Comparison of ENCODE assay signal across 20 cellular contexts in genomic region chr1:246001142-246001812, GRCh38.
DNase-seq lines count a peak whose midpoint lies in the region; ATAC-seq and TF ChIP-seq lines count a peak whose summit lies in the region.
"Had no signal": no experiment of that assay in that cellular context is flagged by ENCODE, and none has a peak within 500 bp of the region (broad histone marks: within the 10 kb centered on the region; RNA-seq: fewer than 3 reads in every experiment).

No MANE protein-coding gene starts in this region.

- no peak for ATAC-seq in right lobe of liver
- ATAC-seq in upper lobe of left lung (ENCODE audit: low FRiP score in 2 of 2), result no peak
- no peak for ATAC-seq in GM18867 (IDR thresholded peaks at IDR 0.05; ENCODE audit: unreplicated experiment)
- ATAC-seq: HepG2; left cardiac atrium; mucosa of descending colon; stimulated activated naive B cell treated with anti-CD40 and anti-IgM and Interleukin-4, amounts not matched to agents 10 μg/mL and 1 μg/mL and 100 μg/mL, for 72 hours had no signal

- WGBS in liver, result 80% methylated on average over 9 of the region's 9 CpGs
- WGBS in right lobe of liver (ENCODE audit: insufficient coverage, low coverage, low lambda C conversion rate, missing lambda C conversion rate), result 74% methylated on average over 9 of the region's 9 CpGs
- 87 to 96% methylated on average over 9 of the region's 9 CpGs for WGBS in upper lobe of left lung, 2 donors

- no peak overlapping the region for H3K9ac ChIP-seq in liver (ENCODE audit: low read depth in 1 of 2, low read length in 2 of 2)

- H3K36me3 ChIP-seq in liver (ENCODE audit: control insufficient read depth in 4 of 4, insufficient read depth in 3 of 4, low read depth in 1 of 4, low read length in 3 of 4) (no peaks in the 10 kb centered on the region), right lobe of liver (no peaks in the 10 kb centered on the region), upper lobe of left lung (no peaks in the 10 kb centered on the region)
- H3K36me3 ChIP-seq: SJCRH30, transverse colon had no signal

- TF ChIP-seq RAD21 in liver (IDR thresholded peaks at IDR 0.05), result no peak

- TF ChIP-seq POLR2A in right lobe of liver (IDR thresholded peaks at IDR 0.05) (no peak), upper lobe of left lung (IDR thresholded peaks at IDR 0.05) (no peak)

- no peak overlapping the region for H3K27ac ChIP-seq in liver (ENCODE audit: low read depth in 1 of 2, low read length in 2 of 2)
- H3K27ac ChIP-seq in right lobe of liver, result no peak overlapping the region
- no peak overlapping the region for H3K27ac ChIP-seq in upper lobe of left lung
- H3K27ac ChIP-seq: SJCRH30, transverse colon had no signal

- intact Hi-C loops in right lobe of liver (cut with DNase I), result loop anchor here in 1 of 2 donors (10.0 kb wide), 1 partner anchor 846 kb away; the partner anchor contains the start of gene KIF26B

- DNase-seq in right lobe of liver (no peak), astrocyte of the hippocampus (ENCODE audit: low read depth, low spot score) (peak; percentile 48), fibroblast of villous mesenchyme (ENCODE audit: low read depth) (peak; percentile 94), stromal cell of bone marrow (ENCODE audit: low read depth) (peak; percentile 19), NCI-H1694 (lab: John Stamatoyannopoulos, UW) (no peak), upper lobe of left lung (no peak)
- DNase-seq: activated naive CD8-positive, alpha-beta T cell treated with anti-CD3 and anti-CD28 coated beads for 36 hours; DMS153; effector CD8-positive, alpha-beta T cell; left cardiac atrium; mucosa of descending colon; NCI-H187 treated with DMSO at 0.1 percent for 48 hours; NCI-H510A treated with DMSO at 0.1 percent for 48 hours; retina; stimulated activated naive B cell treated with anti-CD40 and anti-IgM and Interleukin-4, amounts not matched to agents 10 μg/mL and 1 μg/mL and 100 μg/mL, for 72 hours; transverse colon had no signal

- TF ChIP-seq CTCF in liver (IDR thresholded peaks at IDR 0.05; ENCODE audit: low read depth, low read length, missing input control), result no peak
- no peak for TF ChIP-seq CTCF in right lobe of liver (IDR thresholded peaks at IDR 0.05)
- TF ChIP-seq CTCF in fibroblast of villous mesenchyme (IDR thresholded peaks at IDR 0.05; ENCODE audit: insufficient read depth, low read depth, low read length), result no peak
- no peak for TF ChIP-seq CTCF in upper lobe of left lung (IDR thresholded peaks at IDR 0.05)

- no peak overlapping the region for H3K4me3 ChIP-seq in liver (ENCODE audit: low read depth in 1 of 3, low read length in 3 of 3)
- no peak overlapping the region for H3K4me3 ChIP-seq in right lobe of liver
- no peak overlapping the region for H3K4me3 ChIP-seq in fibroblast of villous mesenchyme (ENCODE audit: low read depth, low read length)
- H3K4me3 ChIP-seq in upper lobe of left lung, result no peak overlapping the region
- H3K4me3 ChIP-seq: mucosa of descending colon, SJCRH30, transverse colon had no signal

- no peaks in the 10 kb centered on the region for H3K4me1 ChIP-seq in liver (ENCODE audit: control insufficient read depth in 4 of 4, insufficient read depth in 4 of 4, low read length in 3 of 4)
- H3K4me1 ChIP-seq in right lobe of liver, result no peaks in the 10 kb centered on the region
- H3K4me1 ChIP-seq in upper lobe of left lung, result no peaks in the 10 kb centered on the region

- TF ChIP-seq EP300 in upper lobe of left lung (IDR thresholded peaks at IDR 0.05), result no peak

- H3K9me3 ChIP-seq in liver (ENCODE audit: control insufficient read depth in 4 of 4, low read length in 3 of 4), result no peaks in the 10 kb centered on the region
- H3K9me3 ChIP-seq in right lobe of liver, result no peaks in the 10 kb centered on the region
- H3K9me3 ChIP-seq in upper lobe of left lung, result no peaks in the 10 kb centered on the region
- H3K9me3 ChIP-seq: mucosa of descending colon, SJCRH30, transverse colon had no signal

- H3K27me3 ChIP-seq in liver (ENCODE audit: control insufficient read depth in 4 of 4, insufficient read depth in 4 of 4, low read length in 3 of 4), result no peaks in the 10 kb centered on the region
- H3K27me3 ChIP-seq in right lobe of liver, result no peaks in the 10 kb centered on the region
- no peaks in the 10 kb centered on the region for H3K27me3 ChIP-seq in upper lobe of left lung
- H3K27me3 ChIP-seq: SJCRH30, transverse colon had no signal

TF ChIP-seq in liver, 16 proteins besides CTCF, POLR2A, EP300 and RAD21:
- TF ChIP-seq, protein P1, sequence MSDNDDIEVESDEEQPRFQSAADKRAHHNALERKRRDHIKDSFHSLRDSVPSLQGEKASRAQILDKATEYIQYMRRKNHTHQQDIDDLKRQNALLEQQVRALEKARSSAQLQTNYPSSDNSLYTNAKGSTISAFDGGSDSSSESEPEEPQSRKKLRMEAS (IDR thresholded peaks at IDR 0.05), result no peak
- TF ChIP-seq NR2F2 (IDR thresholded peaks at IDR 0.05), result peak; percentile 11

Comparison
In these comparisons a context has a peak if more than half of its experiments do, and no peak if none do; other contexts are left out.
1. DNase-seq: peak in astrocyte of the hippocampus (single experiment), fibroblast of villous mesenchyme (single experiment) and stromal cell of bone marrow (single experiment); none in right lobe of liver (0 of 3), NCI-H1694 (single experiment) and upper lobe of left lung (0 of 2).